ENCODE assay signal across 12 cellular contexts in genomic region chr5:173582198-173583092, GRCh38. TPM values are rescaled to one million over a fixed set of nuclear protein-coding genes. Genes with fewer than 3 reads are reported as not detected.
DNase-seq lines count a peak whose midpoint lies in the region; ATAC-seq, FAIRE-seq and TF ChIP-seq lines count a peak whose summit lies in the region.
"Had no signal": no experiment of that assay in that cellular context is flagged by ENCODE, and none has a peak within 500 bp of the region (broad histone marks: within the 10 kb centered on the region; RNA-seq: fewer than 3 reads in every experiment).

No MANE protein-coding gene starts in this region.

- H3K27me3 ChIP-seq in adipocyte (replicated peaks; ENCODE audit: control insufficient read depth, insufficient read depth, low read length): no peaks in the 10 kb centered on the region
- H3K27me3 ChIP-seq in left ventricle myocardium inferior (ENCODE audit: low read depth): no peaks in the 10 kb centered on the region
- no peaks in the 10 kb centered on the region for H3K27me3 ChIP-seq in dorsolateral prefrontal cortex

- H3K4me1 ChIP-seq in adipocyte (ENCODE audit: control insufficient read depth, insufficient read depth, low read length): peaks cover 19% of the 10 kb centered on the region
- H3K4me1 ChIP-seq in left ventricle myocardium inferior: peaks cover 24% of the 10 kb centered on the region

- H3K9me3 ChIP-seq in adipocyte (ENCODE audit: control insufficient read depth, low read length) (peaks cover 13% of the 10 kb centered on the region), left ventricle myocardium inferior (replicated peaks) (peaks cover 33% of the 10 kb centered on the region)

- no peak overlapping the region for H3K9ac ChIP-seq in adipocyte (ENCODE audit: low read length)

- no peak for ATAC-seq in GM21529 (IDR thresholded peaks at IDR 0.05; ENCODE audit: unreplicated experiment)
- no peak for ATAC-seq in HG03196 (IDR thresholded peaks at IDR 0.05; ENCODE audit: unreplicated experiment)

- peak; percentile 44 for FAIRE-seq in GM12892 (lab: Jason Lieb, UNC)

- DNase-seq in GM12892 (ENCODE audit: insufficient read length) (no peak), adipocyte (ENCODE audit: low read depth) (peak; percentile 44), left ventricle myocardium inferior (no peak), skeletal muscle cell (ENCODE audit: low read depth) (peak; percentile 33), dorsolateral prefrontal cortex (no peak), DMS79 (lab: John Stamatoyannopoulos, UW) (no peak)
- DNase-seq: mammary epithelial cell, NCI-H345 had no signal

- peak overlapping the region; percentile 47 for H3K27ac ChIP-seq in left ventricle myocardium inferior (replicated peaks)
- H3K27ac ChIP-seq in dorsolateral prefrontal cortex: no peak overlapping the region
- H3K27ac ChIP-seq: RWPE1, skin epidermis had no signal

- no peaks in the 10 kb centered on the region for H3K36me3 ChIP-seq in adipocyte (ENCODE audit: control insufficient read depth, insufficient read depth, low read length, severe bottlenecking)
- no peaks in the 10 kb centered on the region for H3K36me3 ChIP-seq in left ventricle myocardium inferior

- TF ChIP-seq POLR2A in GM12892 (IDR thresholded peaks at IDR 0.05; ENCODE audit: low read depth, low read length): no peak

- H3K4me3 ChIP-seq in adipocyte (ENCODE audit: low read length): no peak overlapping the region
- H3K4me3 ChIP-seq in left ventricle myocardium inferior: no peak overlapping the region
- no peak overlapping the region for H3K4me3 ChIP-seq in skeletal muscle cell (ENCODE audit: low read depth, low read length)
- no peak overlapping the region for H3K4me3 ChIP-seq in dorsolateral prefrontal cortex
- H3K4me3 ChIP-seq: skin epidermis had no signal

- intact Hi-C loops in left ventricle myocardium inferior (cut with micrococcal nuclease) (no loop called here), dorsolateral prefrontal cortex (cut with DNase I) (no loop called here)

- TF ChIP-seq CTCF in left ventricle myocardium inferior (IDR thresholded peaks at IDR 0.05; ENCODE audit: borderline replicate concordance): no peak
- no peak for TF ChIP-seq CTCF in dorsolateral prefrontal cortex (IDR thresholded peaks at IDR 0.05 in 54 of 56, conservative IDR thresholded peaks at IDR 0.05 in 2 of 56; ENCODE audit: low read depth in 1 of 56, partially characterized antibody in 56 of 56)

RNA-seq across cellular contexts. Expression of gene BOD1, which starts 34.0 kb away (rescaled TPM):
- polyA plus RNA-seq in GM12892 (2012; ENCODE audit: missing spikeins): 29.5 TPM
- 48.7 TPM for total RNA-seq in left ventricle myocardium inferior
- 10 to 100 TPM; 30.1 to 53.8 (median 41.6) TPM for total RNA-seq in dorsolateral prefrontal cortex

Comparison
In these comparisons a context has a peak if more than half of its experiments do, and no peak if none do; other contexts are left out.
1. DNase-seq: peak in adipocyte (single experiment) and skeletal muscle cell (single experiment); none in GM12892 (single experiment), left ventricle myocardium inferior (single experiment), dorsolateral prefrontal cortex (0 of 10) and DMS79 (single experiment).